30 cellular contexts compared by ENCODE assay signal in genomic region chr4:183688216-183688615, GRCh38.
"Had no signal": no experiment of that assay in that cellular context is flagged by ENCODE, and none has a peak within 500 bp of the region (broad histone marks: within the 10 kb centered on the region; RNA-seq: fewer than 3 reads in every experiment).

No MANE protein-coding gene starts in this region.

- H3K27ac Mint-ChIP-seq: natural killer cell treated with Interleukin-12 subunit alpha and Interleukin-12 subunit beta and Interleukin-15 and Interleukin-18, amount 100 ng/mL, for 72 hours; nephron progenitor cell; stimulated activated memory B cell treated with anti-CD40 and anti-IgM and Interleukin-4, amounts not matched to agents 10 μg/mL and 1 μg/mL and 100 μg/mL, for 72 hours; type B pancreatic cell had no signal

- H3K36me3 ChIP-seq: uterus had no signal

- H3K9me3 Mint-ChIP-seq: naive thymus-derived CD8-positive, alpha-beta T cell; natural killer cell treated with Interleukin-12 subunit alpha and Interleukin-12 subunit beta and Interleukin-15 and Interleukin-18, amount 100 ng/mL, for 72 hours; nephron progenitor cell; neural crest cell; stimulated activated memory B cell treated with anti-CD40 and anti-IgM and Interleukin-4, amounts not matched to agents 10 μg/mL and 1 μg/mL and 100 μg/mL, for 72 hours; stimulated activated naive CD8-positive, alpha-beta T cell treated with anti-CD3 and anti-CD28 coated beads, Interleukin-15, amount 100 ng/mL, for 72 hours; type B pancreatic cell had no signal

- H3K4me3 Mint-ChIP-seq: naive thymus-derived CD8-positive, alpha-beta T cell; natural killer cell treated with Interleukin-12 subunit alpha and Interleukin-12 subunit beta and Interleukin-15 and Interleukin-18, amount 100 ng/mL, for 72 hours; nephron progenitor cell; neural crest cell; stimulated activated memory B cell treated with anti-CD40 and anti-IgM and Interleukin-4, amounts not matched to agents 10 μg/mL and 1 μg/mL and 100 μg/mL, for 72 hours; stimulated activated naive CD8-positive, alpha-beta T cell treated with anti-CD3 and anti-CD28 coated beads, Interleukin-15, amount 100 ng/mL, for 72 hours; type B pancreatic cell had no signal

- H3K4me3 ChIP-seq: pancreas, psoas muscle, right lobe of liver, sigmoid colon, spleen, suprapubic skin, testis, tibial artery, transverse colon, upper lobe of right lung, uterus had no signal

- H3K27ac ChIP-seq: neutrophil, pancreas, psoas muscle, right lobe of liver, sigmoid colon, spleen, suprapubic skin, tibial artery, transverse colon, upper lobe of right lung, uterus had no signal

- H3K9me3 ChIP-seq: neutrophil, pancreas, psoas muscle, right lobe of liver, sigmoid colon, spleen, suprapubic skin, testis, tibial artery, transverse colon, upper lobe of right lung, uterus had no signal

- ATAC-seq: naive thymus-derived CD8-positive, alpha-beta T cell; natural killer cell treated with Interleukin-12 subunit alpha and Interleukin-12 subunit beta and Interleukin-15 and Interleukin-18, amount 100 ng/mL, for 72 hours; psoas muscle; right cardiac atrium; right lobe of liver; stimulated activated memory B cell treated with anti-CD40 and anti-IgM and Interleukin-4, amounts not matched to agents 10 μg/mL and 1 μg/mL and 100 μg/mL, for 72 hours; stimulated activated naive CD8-positive, alpha-beta T cell treated with anti-CD3 and anti-CD28 coated beads, Interleukin-15, amount 100 ng/mL, for 72 hours; stimulated activated naive CD8-positive, alpha-beta T cell treated with anti-CD3 and anti-CD28 coated beads, Interleukin-15, Interleukin-2, amounts not matched to agents 100 U/mL and 50 U/mL, for 24 hours; upper lobe of right lung had no signal

- H3K27me3 ChIP-seq: neutrophil, pancreas, right lobe of liver, sigmoid colon, spleen, suprapubic skin, testis, tibial artery, transverse colon, upper lobe of right lung, uterus had no signal

- H3K27me3 Mint-ChIP-seq: naive thymus-derived CD8-positive, alpha-beta T cell; natural killer cell treated with Interleukin-12 subunit alpha and Interleukin-12 subunit beta and Interleukin-15 and Interleukin-18, amount 100 ng/mL, for 72 hours; stimulated activated memory B cell treated with anti-CD40 and anti-IgM and Interleukin-4, amounts not matched to agents 10 μg/mL and 1 μg/mL and 100 μg/mL, for 72 hours; stimulated activated naive CD8-positive, alpha-beta T cell treated with anti-CD3 and anti-CD28 coated beads, Interleukin-15, amount 100 ng/mL, for 72 hours; type B pancreatic cell had no signal

- FAIRE-seq: small intestine had no signal

- H3K4me1 ChIP-seq: pancreas, psoas muscle, right lobe of liver, sigmoid colon, spleen, suprapubic skin, testis, tibial artery, transverse colon, upper lobe of right lung, uterus had no signal

- DNase-seq: naive thymus-derived CD8-positive, alpha-beta T cell; nephron progenitor cell; nucleus accumbens; pancreas; psoas muscle; right cardiac atrium; right lobe of liver; sigmoid colon; small intestine; spleen; stimulated activated CD4-positive, alpha-beta T cell treated with anti-CD3 and anti-CD28 coated beads, Interleukin-12 subunit alpha, Interleukin-12 subunit beta, amount 100 ng/mL, for 4 hours; stimulated activated CD4-positive, alpha-beta T cell treated with anti-CD3 and anti-CD28 coated beads, Interleukin-1b, Interleukin-23, amount 100 ng/mL, for 48 hours; stimulated activated CD4-positive, alpha-beta T cell treated with anti-CD3 and anti-CD28 coated beads, Interleukin-4, amount 100 ng/mL, for 1 hour; stimulated activated CD4-positive, alpha-beta T cell treated with anti-CD3 and anti-CD28 coated beads, Interleukin-4, amount 100 ng/mL, for 4 hours; stimulated activated CD8-positive, alpha-beta memory T cell treated with anti-CD3 and anti-CD28 coated beads, Interleukin-4, amount 100 ng/mL, for 48 hours; stimulated activated naive CD4-positive, alpha-beta T cell; stimulated activated naive CD8-positive, alpha-beta T cell treated with anti-CD3 and anti-CD28 coated beads, Interleukin-15, amount 100 ng/mL, for 72 hours; stimulated activated naive CD8-positive, alpha-beta T cell treated with anti-CD3 and anti-CD28 coated beads, Interleukin-15, Interleukin-2, amounts not matched to agents 100 U/mL and 50 U/mL, for 24 hours; substantia nigra; testis; tibial artery; transverse colon; upper lobe of right lung; uterus had no signal

- H3K4me1 Mint-ChIP-seq: nephron progenitor cell; stimulated activated memory B cell treated with anti-CD40 and anti-IgM and Interleukin-4, amounts not matched to agents 10 μg/mL and 1 μg/mL and 100 μg/mL, for 72 hours; stimulated activated naive CD8-positive, alpha-beta T cell treated with anti-CD3 and anti-CD28 coated beads, Interleukin-15, amount 100 ng/mL, for 72 hours had no signal
